3 cellular contexts compared by ENCODE assay signal in genomic region chr1:223334156-223334555, GRCh38.
"Had no signal": no experiment of that assay in that cellular context is flagged by ENCODE, and none has a peak within 500 bp of the region (broad histone marks: within the 10 kb centered on the region; RNA-seq: fewer than 3 reads in every experiment).

No MANE protein-coding gene starts in this region.

- H3K4me3 ChIP-seq: GM12878 had no signal

- DNase-seq: GDM1, GF-D8 had no signal
